1 cellular context compared by ENCODE assay signal in the genomic region with DNA sequence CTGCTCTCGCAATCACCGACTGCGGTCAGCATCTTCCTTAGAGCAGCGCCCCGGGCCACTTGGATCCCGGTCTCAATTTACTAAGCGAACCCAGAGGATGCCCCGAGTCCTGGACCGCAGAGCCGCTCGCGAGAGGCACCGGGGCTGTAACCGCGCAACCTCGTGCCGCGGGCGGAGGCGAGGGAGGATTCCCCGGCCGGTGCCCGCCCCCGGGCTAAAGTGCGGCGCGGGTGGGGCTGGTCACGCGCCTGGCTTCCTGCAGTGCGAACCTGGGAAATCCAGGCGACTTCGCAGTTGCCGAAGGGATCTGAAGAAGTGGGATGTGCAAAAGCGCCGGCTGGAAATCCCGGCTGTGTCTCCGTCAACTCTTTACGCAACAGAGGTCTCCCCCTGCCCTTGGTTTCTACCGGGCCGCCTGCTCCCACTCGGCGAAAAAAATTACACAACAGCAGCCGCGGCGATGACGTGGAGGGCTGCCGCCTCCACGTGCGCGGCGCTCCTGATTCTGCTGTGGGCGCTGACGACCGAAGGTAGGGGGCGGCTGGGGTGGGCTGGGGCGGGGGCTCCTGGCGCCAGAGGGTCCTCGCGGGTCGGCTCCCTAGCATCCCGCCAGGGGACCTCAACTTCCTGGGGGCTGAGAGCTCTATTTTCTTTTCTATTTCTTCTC.
TF ChIP-seq lines count a peak whose summit lies in the region.

A gene with protein sequence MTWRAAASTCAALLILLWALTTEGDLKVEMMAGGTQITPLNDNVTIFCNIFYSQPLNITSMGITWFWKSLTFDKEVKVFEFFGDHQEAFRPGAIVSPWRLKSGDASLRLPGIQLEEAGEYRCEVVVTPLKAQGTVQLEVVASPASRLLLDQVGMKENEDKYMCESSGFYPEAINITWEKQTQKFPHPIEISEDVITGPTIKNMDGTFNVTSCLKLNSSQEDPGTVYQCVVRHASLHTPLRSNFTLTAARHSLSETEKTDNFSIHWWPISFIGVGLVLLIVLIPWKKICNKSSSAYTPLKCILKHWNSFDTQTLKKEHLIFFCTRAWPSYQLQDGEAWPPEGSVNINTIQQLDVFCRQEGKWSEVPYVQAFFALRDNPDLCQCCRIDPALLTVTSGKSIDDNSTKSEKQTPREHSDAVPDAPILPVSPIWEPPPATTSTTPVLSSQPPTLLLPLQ (plus strand): TSS at position 291 of the 667 bp plus-strand sequence. CDS start 170 bp downstream, at position 461.

TF ChIP-seq in HepG2, 621 proteins besides CTCF, POLR2A, EP300 and RAD21 (continued from another document):
- TF ChIP-seq, protein P1, sequence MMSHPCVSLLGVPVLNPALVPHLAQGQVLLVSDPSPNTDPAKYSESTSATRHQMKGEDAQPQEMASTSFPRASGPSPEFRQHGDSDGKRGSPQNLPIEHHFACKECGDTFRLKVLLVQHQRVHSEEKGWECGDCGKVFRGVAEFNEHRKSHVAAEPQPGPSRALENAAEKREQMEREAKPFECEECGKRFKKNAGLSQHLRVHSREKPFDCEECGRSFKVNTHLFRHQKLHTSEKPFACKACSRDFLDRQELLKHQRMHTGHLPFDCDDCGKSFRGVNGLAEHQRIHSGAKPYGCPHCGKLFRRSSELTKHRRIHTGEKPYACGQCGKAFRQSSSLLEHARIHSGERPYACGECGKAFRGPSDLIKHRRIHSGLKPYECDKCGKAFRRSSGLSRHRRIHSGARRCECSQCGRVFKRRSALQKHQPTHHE (CRISPR knock-in tag; IDR thresholded peaks at IDR 0.05; ENCODE audit: borderline replicate concordance) = peak; percentile 72; the same call in 1 of the 2 replicates
- TF ChIP-seq NR1H2 (CRISPR knock-in tag; IDR thresholded peaks at IDR 0.05; ENCODE audit: borderline replicate concordance, low read depth) (no peak), HBP1 (CRISPR knock-in tag; IDR thresholded peaks at IDR 0.05; ENCODE audit: low read depth) (no peak), ZNF773 (CRISPR knock-in tag; IDR thresholded peaks at IDR 0.05; ENCODE audit: borderline replicate concordance) (0 out of 2 replicates have a peak, but pooled peaks have one; percentile 9), ZNF746 (CRISPR knock-in tag; IDR thresholded peaks at IDR 0.05) (no peak), SP2 (CRISPR knock-in tag; IDR thresholded peaks at IDR 0.05) (no peak), ZNF20 (CRISPR knock-in tag; IDR thresholded peaks at IDR 0.05) (0 out of 2 replicates have a peak, but pooled peaks have one; percentile 49), PHF8 (CRISPR knock-in tag; IDR thresholded peaks at IDR 0.05) (peak; percentile 45), PAX8 (CRISPR knock-in tag; IDR thresholded peaks at IDR 0.05; ENCODE audit: borderline replicate concordance) (no peak), NFE2L2 (IDR thresholded peaks at IDR 0.05; ENCODE audit: low read length) (no peak), CENPBD1 (CRISPR knock-in tag; IDR thresholded peaks at IDR 0.05; ENCODE audit: borderline replicate concordance, low read depth) (no peak), ZNF235 (CRISPR knock-in tag; IDR thresholded peaks at IDR 0.05; ENCODE audit: borderline replicate concordance) (no peak), ZNF230 (CRISPR knock-in tag; IDR thresholded peaks at IDR 0.05) (no peak), ZBTB25 (CRISPR knock-in tag; IDR thresholded peaks at IDR 0.05) (0 out of 2 replicates have a peak, but pooled peaks have one; percentile 53), ZNF569 (CRISPR knock-in tag; IDR thresholded peaks at IDR 0.05; ENCODE audit: borderline replicate concordance) (no peak)
- TF ChIP-seq, protein P2, sequence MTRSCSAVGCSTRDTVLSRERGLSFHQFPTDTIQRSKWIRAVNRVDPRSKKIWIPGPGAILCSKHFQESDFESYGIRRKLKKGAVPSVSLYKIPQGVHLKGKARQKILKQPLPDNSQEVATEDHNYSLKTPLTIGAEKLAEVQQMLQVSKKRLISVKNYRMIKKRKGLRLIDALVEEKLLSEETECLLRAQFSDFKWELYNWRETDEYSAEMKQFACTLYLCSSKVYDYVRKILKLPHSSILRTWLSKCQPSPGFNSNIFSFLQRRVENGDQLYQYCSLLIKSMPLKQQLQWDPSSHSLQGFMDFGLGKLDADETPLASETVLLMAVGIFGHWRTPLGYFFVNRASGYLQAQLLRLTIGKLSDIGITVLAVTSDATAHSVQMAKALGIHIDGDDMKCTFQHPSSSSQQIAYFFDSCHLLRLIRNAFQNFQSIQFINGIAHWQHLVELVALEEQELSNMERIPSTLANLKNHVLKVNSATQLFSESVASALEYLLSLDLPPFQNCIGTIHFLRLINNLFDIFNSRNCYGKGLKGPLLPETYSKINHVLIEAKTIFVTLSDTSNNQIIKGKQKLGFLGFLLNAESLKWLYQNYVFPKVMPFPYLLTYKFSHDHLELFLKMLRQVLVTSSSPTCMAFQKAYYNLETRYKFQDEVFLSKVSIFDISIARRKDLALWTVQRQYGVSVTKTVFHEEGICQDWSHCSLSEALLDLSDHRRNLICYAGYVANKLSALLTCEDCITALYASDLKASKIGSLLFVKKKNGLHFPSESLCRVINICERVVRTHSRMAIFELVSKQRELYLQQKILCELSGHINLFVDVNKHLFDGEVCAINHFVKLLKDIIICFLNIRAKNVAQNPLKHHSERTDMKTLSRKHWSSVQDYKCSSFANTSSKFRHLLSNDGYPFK (CRISPR knock-in tag; IDR thresholded peaks at IDR 0.05; ENCODE audit: borderline replicate concordance) = no peak; the same call in 1 of the 2 replicates
